7 cellular contexts compared by ENCODE assay signal in the genomic region with DNA sequence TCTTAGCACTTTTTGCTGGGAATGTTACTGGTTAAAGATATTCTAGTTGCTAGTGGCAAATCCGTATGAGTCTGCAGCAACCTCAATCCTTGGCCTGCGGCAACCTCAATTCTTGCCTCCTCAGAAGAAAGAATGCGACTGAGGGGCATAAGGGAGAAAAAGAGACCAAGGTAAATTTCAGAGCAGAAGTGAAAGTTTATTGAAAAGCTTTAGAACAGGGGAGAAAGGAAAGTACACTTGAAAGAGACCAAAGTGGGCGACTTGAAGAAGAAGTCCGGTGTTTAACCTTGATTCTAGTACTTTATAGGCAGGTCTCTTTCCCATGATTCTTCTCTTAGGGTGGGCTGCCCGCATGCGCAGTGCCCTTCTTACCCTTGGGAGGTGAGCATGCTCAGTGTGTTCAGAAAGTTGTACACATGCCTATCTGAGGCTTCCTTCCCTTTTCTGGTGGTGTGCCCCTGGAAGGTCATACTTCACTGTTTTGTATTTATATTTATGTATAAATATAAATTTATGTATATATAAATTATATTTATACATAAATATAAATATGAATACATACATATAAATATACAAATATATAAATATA.
DNase-seq lines count a peak whose midpoint lies in the region; ATAC-seq, FAIRE-seq and TF ChIP-seq lines count a peak whose summit lies in the region.
"Not testable (repeated sequence)": the region's sequence is repeated elsewhere in the genome, so short reads cannot be mapped to it uniquely, and the experiment has no call there.

No MANE protein-coding gene starts in this region.

- not testable (repeated sequence) for H3K4me3 Mint-ChIP-seq in activated B cell treated with CpG ODN at 0.5 μM for 24 hours; memory B cell; stimulated activated naive B cell treated with anti-CD40 and anti-IgM and Interleukin-4, amounts not matched to agents 10 μg/mL and 1 μg/mL and 100 μg/mL, for 72 hours

- intact Hi-C loops in activated B cell treated with CpG ODN at 0.5 μM for 24 hours (cut with micrococcal nuclease); pancreas (cut with DNase I): not testable (repeated sequence)

- FAIRE-seq in RCC 7860 (lab: Jason Lieb, UNC) (peak; percentile 68), pancreas (lab: Jason Lieb, UNC) (peak; percentile 73)

- H3K27ac Mint-ChIP-seq in activated B cell treated with CpG ODN at 0.5 μM for 24 hours; memory B cell; stimulated activated naive B cell treated with anti-CD40 and anti-IgM and Interleukin-4, amounts not matched to agents 10 μg/mL and 1 μg/mL and 100 μg/mL, for 72 hours: not testable (repeated sequence)

- not testable (repeated sequence) for H3K27me3 Mint-ChIP-seq in activated B cell treated with CpG ODN at 0.5 μM for 24 hours; memory B cell; stimulated activated naive B cell treated with anti-CD40 and anti-IgM and Interleukin-4, amounts not matched to agents 10 μg/mL and 1 μg/mL and 100 μg/mL, for 72 hours

- POLR2A ChIA-PET in activated B cell treated with CpG ODN at 0.5 μM for 24 hours (lab: Charles Lee) = not testable (repeated sequence)

- not testable (repeated sequence) for H3K4me1 ChIP-seq in pancreas

- H3K4me3 ChIP-seq in pancreas = not testable (repeated sequence)

- H3K27me3 ChIP-seq in pancreas = not testable (repeated sequence)

- H3K9me3 ChIP-seq in pancreas = not testable (repeated sequence)

- not testable (repeated sequence) for H3K4me1 Mint-ChIP-seq in activated B cell treated with CpG ODN at 0.5 μM for 24 hours; memory B cell; stimulated activated naive B cell treated with anti-CD40 and anti-IgM and Interleukin-4, amounts not matched to agents 10 μg/mL and 1 μg/mL and 100 μg/mL, for 72 hours

- TF ChIP-seq CTCF in activated B cell treated with CpG ODN at 0.5 μM for 24 hours (IDR thresholded peaks at IDR 0.05); pancreas (IDR thresholded peaks at IDR 0.05): not testable (repeated sequence)

- CTCF ChIA-PET in activated B cell treated with CpG ODN at 0.5 μM for 24 hours (lab: Charles Lee) = not testable (repeated sequence)

- not testable (repeated sequence) for H3K9me3 Mint-ChIP-seq in activated B cell treated with CpG ODN at 0.5 μM for 24 hours; memory B cell; stimulated activated naive B cell treated with anti-CD40 and anti-IgM and Interleukin-4, amounts not matched to agents 10 μg/mL and 1 μg/mL and 100 μg/mL, for 72 hours

- not testable (repeated sequence) for H3K36me3 ChIP-seq in pancreas

- H3K27ac ChIP-seq in pancreas = not testable (repeated sequence)

- not testable (repeated sequence) for DNase-seq in RCC 7860 (ENCODE audit: low spot score); activated B cell treated with CpG ODN at 0.5 μM for 24 hours; memory B cell (ENCODE audit: low spot score in 2 of 2); pancreas; stimulated activated naive B cell treated with anti-CD40 and anti-IgM and Interleukin-4, amounts not matched to agents 10 μg/mL and 1 μg/mL and 100 μg/mL, for 72 hours

- not testable (repeated sequence) for H3K36me3 Mint-ChIP-seq in activated B cell treated with CpG ODN at 0.5 μM for 24 hours (ENCODE audit: low read depth); memory B cell; stimulated activated naive B cell treated with anti-CD40 and anti-IgM and Interleukin-4, amounts not matched to agents 10 μg/mL and 1 μg/mL and 100 μg/mL, for 72 hours

- no CpG with 5 or more reads among the region's 7 CpGs for WGBS in pancreas, 2 donors

- peak; percentile 53 for ATAC-seq in GM18868 (IDR thresholded peaks at IDR 0.05; ENCODE audit: unreplicated experiment)
- peak; percentile 51 for ATAC-seq in HG03432 (IDR thresholded peaks at IDR 0.05; ENCODE audit: unreplicated experiment)
- peak; percentile 43 for ATAC-seq in activated B cell treated with CpG ODN at 0.5 μM for 24 hours (ENCODE audit: low read depth)
- peak; percentile 76 for ATAC-seq in memory B cell (ENCODE audit: low read depth)
- ATAC-seq in pancreas = not testable (repeated sequence)
- ATAC-seq in stimulated activated naive B cell treated with anti-CD40 and anti-IgM and Interleukin-4, amounts not matched to agents 10 μg/mL and 1 μg/mL and 100 μg/mL, for 72 hours (replicated peaks) = peak; percentile 34 to 77
